In genomic region chr14:63641473-63642228, GRCh38 we compare ENCODE assay signal across 1 cellular context.
TF ChIP-seq lines count a peak whose summit lies in the region.

Gene WDR89, minus strand, starts transcription at chr14:63641871. Its CDS starts 41,929 bp downstream, at chr14:63599942.

TF ChIP-seq in HepG2, 621 proteins besides CTCF, POLR2A, EP300 and RAD21 (continued from another document and continues in another):
- no peak for TF ChIP-seq ZNF609 (CRISPR knock-in tag; IDR thresholded peaks at IDR 0.05; ENCODE audit: borderline replicate concordance)
- peak; percentile 93 for TF ChIP-seq ELF4 (CRISPR knock-in tag; IDR thresholded peaks at IDR 0.05; ENCODE audit: borderline replicate concordance)
- TF ChIP-seq ZFY (CRISPR knock-in tag; IDR thresholded peaks at IDR 0.05) = peak; percentile 82
- no peak for TF ChIP-seq RAD51 (IDR thresholded peaks at IDR 0.05; ENCODE audit: borderline replicate concordance)
- no peak; the same call in 1 of the 2 replicates for TF ChIP-seq ZNF235 (CRISPR knock-in tag; IDR thresholded peaks at IDR 0.05; ENCODE audit: borderline replicate concordance)
- no peak for TF ChIP-seq JARID2 (CRISPR knock-in tag; IDR thresholded peaks at IDR 0.05; ENCODE audit: insufficient replicate concordance)
- peak; percentile 81 for TF ChIP-seq RXRA (CRISPR knock-in tag; IDR thresholded peaks at IDR 0.05)
- TF ChIP-seq HMG20A (CRISPR knock-in tag; IDR thresholded peaks at IDR 0.05; ENCODE audit: borderline replicate concordance) = peak; percentile 12
- no peak for TF ChIP-seq ZNF713 (CRISPR knock-in tag; IDR thresholded peaks at IDR 0.05)
- peak; percentile 95 for TF ChIP-seq SALL1 (CRISPR knock-in tag; IDR thresholded peaks at IDR 0.05)
- no peak for TF ChIP-seq PAWR (CRISPR knock-in tag; IDR thresholded peaks at IDR 0.05; ENCODE audit: borderline replicate concordance)
- TF ChIP-seq ESRRA (CRISPR knock-in tag; IDR thresholded peaks at IDR 0.05; ENCODE audit: low read depth) = peak; percentile 56; the same call in 1 of the 2 replicates
- TF ChIP-seq ZNF263 (CRISPR knock-in tag; IDR thresholded peaks at IDR 0.05) = peak; percentile 69; the same call in 1 of the 2 replicates
- 0 out of 2 replicates have a peak, but pooled peaks have one; percentile 59 for TF ChIP-seq ZFP36L1 (CRISPR knock-in tag; IDR thresholded peaks at IDR 0.05)
- TF ChIP-seq ZNF564 (CRISPR knock-in tag; IDR thresholded peaks at IDR 0.05) = peak; percentile 82
- TF ChIP-seq FOXJ3 (CRISPR knock-in tag; IDR thresholded peaks at IDR 0.05; ENCODE audit: borderline replicate concordance) = peak; percentile 25
- TF ChIP-seq MYNN (CRISPR knock-in tag; IDR thresholded peaks at IDR 0.05; ENCODE audit: low read depth) = peak; percentile 86; the same call in 1 of the 2 replicates
- peak; percentile 84 for TF ChIP-seq KAT8 (CRISPR knock-in tag; IDR thresholded peaks at IDR 0.05)
- no peak; the same call in 1 of the 2 replicates for TF ChIP-seq ZNF230 (CRISPR knock-in tag; IDR thresholded peaks at IDR 0.05)
- TF ChIP-seq ZBTB38 (CRISPR knock-in tag; IDR thresholded peaks at IDR 0.05) = peak; percentile 94
- TF ChIP-seq SOX6 (IDR thresholded peaks at IDR 0.05) = no peak
- peak; percentile 76 for TF ChIP-seq SOX6 (CRISPR knock-in tag; IDR thresholded peaks at IDR 0.05)
- no peak; the same call in 1 of the 2 replicates for TF ChIP-seq ZNF253 (CRISPR knock-in tag; IDR thresholded peaks at IDR 0.05; ENCODE audit: borderline replicate concordance)
- peak; percentile 44 for TF ChIP-seq MNT (IDR thresholded peaks at IDR 0.05)
- peak; percentile 84; the same call in 1 of the 2 replicates for TF ChIP-seq ZNF768 (CRISPR knock-in tag; IDR thresholded peaks at IDR 0.05)
- TF ChIP-seq ZNF24 (IDR thresholded peaks at IDR 0.05) = no peak
- TF ChIP-seq NFYB (CRISPR knock-in tag; IDR thresholded peaks at IDR 0.05) = peak; percentile 92
- TF ChIP-seq ONECUT2 (CRISPR knock-in tag; IDR thresholded peaks at IDR 0.05) = peak; percentile 59; the same call in 1 of the 2 replicates
- TF ChIP-seq RFX5 (IDR thresholded peaks at IDR 0.05; ENCODE audit: low read depth, low read length) = peak; percentile 65; the same call in 1 of the 2 replicates
- peak; percentile 93 for TF ChIP-seq ZFP91 (CRISPR knock-in tag; IDR thresholded peaks at IDR 0.05; ENCODE audit: borderline replicate concordance)
- no peak for TF ChIP-seq HOXA7 (CRISPR knock-in tag; IDR thresholded peaks at IDR 0.05)
- TF ChIP-seq RFXAP (CRISPR knock-in tag; IDR thresholded peaks at IDR 0.05; ENCODE audit: borderline replicate concordance) = peak; percentile 75
- TF ChIP-seq CENPX (CRISPR knock-in tag; IDR thresholded peaks at IDR 0.05) = no peak
- peak; percentile 59; the same call in 1 of the 2 replicates for TF ChIP-seq KLF11 (CRISPR knock-in tag; IDR thresholded peaks at IDR 0.05)
- no peak for TF ChIP-seq CENPBD1 (CRISPR knock-in tag; IDR thresholded peaks at IDR 0.05; ENCODE audit: borderline replicate concordance, low read depth)
- no peak for TF ChIP-seq MBD4 (IDR thresholded peaks at IDR 0.05; ENCODE audit: borderline replicate concordance, low read length)
- TF ChIP-seq ZNF766 (CRISPR knock-in tag; IDR thresholded peaks at IDR 0.05; ENCODE audit: borderline replicate concordance) = peak; percentile 91; the same call in 1 of the 2 replicates
- no peak for TF ChIP-seq EZH2 (conservative IDR thresholded peaks at IDR 0.05; ENCODE audit: low read depth, low read length)
- no peak for TF ChIP-seq ZBTB40 (IDR thresholded peaks at IDR 0.05)
- peak; percentile 93 for TF ChIP-seq ZBTB40 (CRISPR knock-in tag; IDR thresholded peaks at IDR 0.05)
- TF ChIP-seq NFRKB (IDR thresholded peaks at IDR 0.05) = no peak
- TF ChIP-seq ZNF292 (CRISPR knock-in tag; IDR thresholded peaks at IDR 0.05; ENCODE audit: borderline replicate concordance, low read depth) = peak; percentile 73; the same call in 1 of the 2 replicates
- peak; percentile 71; the same call in 1 of the 2 replicates for TF ChIP-seq ZXDC (CRISPR knock-in tag; IDR thresholded peaks at IDR 0.05)
